ENCODE assay signal across 8 cellular contexts in genomic region chr10:35236739-35237138, GRCh38.
DNase-seq lines count a peak whose midpoint lies in the region; ATAC-seq and TF ChIP-seq lines count a peak whose summit lies in the region.

No MANE protein-coding gene starts in this region.

- H3K4me2 ChIP-seq in PC-9, result no peak overlapping the region
- no peak overlapping the region for H3K4me2 ChIP-seq in fibroblast of lung (ENCODE audit: extremely low read depth, insufficient read depth, low read length)

- no peak overlapping the region for H3K27ac ChIP-seq in left ventricle myocardium inferior (replicated peaks)
- no peak overlapping the region for H3K27ac ChIP-seq in right cardiac atrium (ENCODE audit: low read length)
- H3K27ac ChIP-seq in PC-9, result no peak overlapping the region
- H3K27ac ChIP-seq in fibroblast of lung (ENCODE audit: insufficient read depth, low read length), result no peak overlapping the region

- no peaks in the 10 kb centered on the region for H3K4me1 Mint-ChIP-seq in type B pancreatic cell (ENCODE audit: unreplicated experiment)

- H3K79me2 ChIP-seq in PC-9 (ENCODE audit: low read depth) (no peaks in the 10 kb centered on the region), fibroblast of lung (ENCODE audit: control insufficient read depth, insufficient read depth, low read length) (no peaks in the 10 kb centered on the region)

- no peaks in the 10 kb centered on the region for H3F3A ChIP-seq in PC-9 (ENCODE audit: insufficient read depth, low read depth)

- CTCF ChIA-PET in PC-9 (lab: Charles Lee), result no interaction called here

- no peaks in the 10 kb centered on the region for H3K9me3 Mint-ChIP-seq in type B pancreatic cell

- ATAC-seq in right cardiac atrium, result no peak

- DNase-seq in left ventricle myocardium inferior (no peak), right cardiac atrium (no peak), PC-9 (peak in 1 of 2 experiments; percentile 16), fibroblast of lung (ENCODE audit: low read depth in 2 of 2) (peak; percentile 33 to 37), type B pancreatic cell (ENCODE audit: extremely low spot score, unreplicated experiment) (no peak), NCI-H187 treated with DMSO at 0.1 percent for 48 hours (lab: John Stamatoyannopoulos, UW) (no peak), T-helper 2 cell (no peak)
- DNase-seq in activated T-cell treated with anti-CD3 and anti-CD28 coated beads, Interleukin-2, amount 50 U/mL, for 1 hour, result no peak

- no peak overlapping the region for H3K9ac ChIP-seq in fibroblast of lung (ENCODE audit: insufficient read depth, low read length)

- H3K9me3 ChIP-seq in left ventricle myocardium inferior (replicated peaks) (no peaks in the 10 kb centered on the region), right cardiac atrium (ENCODE audit: control insufficient read depth, low read length) (no peaks in the 10 kb centered on the region), PC-9 (ENCODE audit: insufficient read depth, low read depth) (no peaks in the 10 kb centered on the region), fibroblast of lung (ENCODE audit: control insufficient read depth, insufficient read depth, low read depth, low read length) (no peaks in the 10 kb centered on the region)

- H2AFZ ChIP-seq in PC-9, result no peak overlapping the region
- H2AFZ ChIP-seq in fibroblast of lung (ENCODE audit: low read length), result no peak overlapping the region

- no peaks in the 10 kb centered on the region for H3K9me2 ChIP-seq in PC-9 (ENCODE audit: insufficient read depth)

- H3K27me3 Mint-ChIP-seq in type B pancreatic cell, result no peaks in the 10 kb centered on the region

- H3K4me3 Mint-ChIP-seq in type B pancreatic cell, result no peak overlapping the region

- no peaks in the 10 kb centered on the region for H3K36me3 Mint-ChIP-seq in type B pancreatic cell

- POLR2A ChIA-PET in PC-9 (lab: Charles Lee; ENCODE audit: unreplicated experiment), result interaction anchor here (0.6 kb wide), 1 partner anchor 1617 kb away, joined by 3 read pairs; no protein-coding TSS in a partner anchor

- H3K36me3 ChIP-seq in left ventricle myocardium inferior (no peaks in the 10 kb centered on the region), PC-9 (ENCODE audit: low read depth) (no peaks in the 10 kb centered on the region), fibroblast of lung (ENCODE audit: control insufficient read depth, insufficient read depth, low read length) (no peaks in the 10 kb centered on the region)

- H3K4me3 ChIP-seq in left ventricle myocardium inferior, result no peak overlapping the region
- no peak overlapping the region for H3K4me3 ChIP-seq in right cardiac atrium (ENCODE audit: low read length)
- no peak overlapping the region for H3K4me3 ChIP-seq in PC-9
- no peak overlapping the region for H3K4me3 ChIP-seq in fibroblast of lung (replicated peaks in 1 of 4; ENCODE audit: control extremely low read depth in 1 of 4, insufficient read depth in 1 of 4, low read depth in 3 of 4, low read length in 4 of 4)

- H4K20me1 ChIP-seq in PC-9 (ENCODE audit: insufficient read depth) (no peaks in the 10 kb centered on the region), fibroblast of lung (ENCODE audit: control insufficient read depth, extremely low read depth, insufficient read depth, low read length) (no peaks in the 10 kb centered on the region)

- 62% methylated on average over 3 of the region's 3 CpGs for WGBS in right cardiac atrium

- H3K27ac Mint-ChIP-seq in type B pancreatic cell, result no peak overlapping the region

- H3K4me1 ChIP-seq in left ventricle myocardium inferior (no peaks in the 10 kb centered on the region), right cardiac atrium (ENCODE audit: control insufficient read depth, insufficient read depth, low read length) (no peaks in the 10 kb centered on the region), PC-9 (replicated peaks; ENCODE audit: insufficient read depth) (no peaks in the 10 kb centered on the region), fibroblast of lung (ENCODE audit: control insufficient read depth, extremely low read depth, insufficient read depth, low read length) (no peaks in the 10 kb centered on the region)

- H3K27me3 ChIP-seq in left ventricle myocardium inferior (ENCODE audit: low read depth) (no peaks in the 10 kb centered on the region), right cardiac atrium (ENCODE audit: control insufficient read depth, insufficient read depth) (no peaks in the 10 kb centered on the region), PC-9 (ENCODE audit: insufficient read depth, low read depth) (no peaks in the 10 kb centered on the region), fibroblast of lung (ENCODE audit: control insufficient read depth, insufficient read depth, low read length) (no peaks in the 10 kb centered on the region)

- intact Hi-C loops in left ventricle myocardium inferior (cut with micrococcal nuclease), result no loop called here
- intact Hi-C loops in right cardiac atrium (cut with DNase I), result loop anchor here in 1 of 4 donors (10.0 kb wide), 1 partner anchor 358 kb away; no protein-coding TSS in a partner anchor
- intact Hi-C loops in PC-9 (cut with micrococcal nuclease; ENCODE audit: unreplicated experiment), result loop anchor here (2.0 kb wide), 1 partner anchor 398 kb away; no protein-coding TSS in a partner anchor

- no TSS peak for BruUV-seq in PC-9 (replicated peaks; lab: Mats Ljungman, UMichigan)

- TF ChIP-seq CTCF in left ventricle myocardium inferior (IDR thresholded peaks at IDR 0.05; ENCODE audit: borderline replicate concordance), result peak; percentile 33
- peak; percentile 30; the same call in 1 of the 2 replicates for TF ChIP-seq CTCF in PC-9 (conservative IDR thresholded peaks at IDR 0.05)
- TF ChIP-seq CTCF in fibroblast of lung (conservative IDR thresholded peaks at IDR 0.05 in 1 of 2, IDR thresholded peaks at IDR 0.05 in 1 of 2; ENCODE audit: low read depth in 1 of 2, low read length in 2 of 2), result peak; percentile 29 to 49
- TF ChIP-seq CTCF in type B pancreatic cell (conservative IDR thresholded peaks at IDR 0.05), result peak; percentile 64

Comparison
In these comparisons a context has a peak if more than half of its experiments do, and no peak if none do; other contexts are left out.
1. DNase-seq: peak in fibroblast of lung (2 of 2); none in left ventricle myocardium inferior (single experiment), right cardiac atrium (0 of 3), type B pancreatic cell (single experiment), NCI-H187 treated with DMSO at 0.1 percent for 48 hours (single experiment), activated T-cell treated with anti-CD3 and anti-CD28 coated beads, Interleukin-2, amount 50 U/mL, for 1 hour (single experiment) and T-helper 2 cell (0 of 5).
2. Peak in every context shown above with its lines, with median percentiles within 50 percentile points of each other: CTCF ChIP-seq.